26 cellular contexts compared by ENCODE assay signal in the genomic region with DNA sequence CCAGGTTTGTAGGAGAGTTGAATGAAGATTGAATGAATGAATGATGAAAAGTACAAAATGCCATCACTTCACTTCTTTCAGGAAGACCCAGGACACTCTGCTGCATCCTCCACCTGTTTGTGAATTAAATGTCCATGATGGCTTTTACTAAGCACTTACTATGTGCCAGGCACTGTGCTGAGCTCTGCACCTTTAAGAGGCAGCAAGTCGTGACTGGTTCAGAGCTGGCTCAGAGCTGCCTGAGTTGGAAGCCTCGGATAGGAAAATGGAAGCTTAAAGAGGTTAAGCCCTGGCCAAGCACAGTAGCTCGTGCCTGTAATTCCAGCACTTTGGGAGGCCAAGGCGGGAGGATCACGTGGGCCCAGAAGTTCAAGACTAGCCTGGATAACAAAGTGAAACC.
DNase-seq lines count a peak whose midpoint lies in the region; ATAC-seq and TF ChIP-seq lines count a peak whose summit lies in the region.
"Had no signal": no experiment of that assay in that cellular context is flagged by ENCODE, and none has a peak within 500 bp of the region (broad histone marks: within the 10 kb centered on the region; RNA-seq: fewer than 3 reads in every experiment).

No MANE protein-coding gene starts in this region.

- H3K9me3 Mint-ChIP-seq in activated CD4-positive, alpha-beta T cell treated with anti-CD3 and anti-CD28 coated beads for 36 hours (ENCODE audit: low read depth): no peaks in the 10 kb centered on the region
- H3K9me3 Mint-ChIP-seq: activated CD4-positive, alpha-beta T cell treated with anti-CD3 and anti-CD28 coated beads, Interleukin-2, amount 10 ng/mL, durations not matched to agents 24 days and 14 days; activated naive CD4-positive, alpha-beta T cell treated with anti-CD3 and anti-CD28 coated beads for 36 hours; T-helper 2 cell treated with Interferon-gamma antibody and Interleukin-4, amounts not matched to agents 5 μg/mL and 100 μg/mL, for 36 hours had no signal

- H3K9ac ChIP-seq in BLaER1: no peak overlapping the region

- H3K4me2 ChIP-seq in BLaER1: peak overlapping the region; percentile 68

- intact Hi-C loops in sigmoid colon (cut with DNase I): loop anchor here (5.0 kb wide), 1 partner anchor 66 kb away; no protein-coding TSS in a partner anchor
- intact Hi-C loops in activated CD4-positive, alpha-beta T cell treated with anti-CD3 and anti-CD28 coated beads for 36 hours (cut with DNase I, micrococcal nuclease): no loop called here

- H3K4me3 ChIP-seq in BLaER1 (no peak overlapping the region), gastroesophageal sphincter (no peak overlapping the region), sigmoid colon (no peak overlapping the region)
- H3K4me3 ChIP-seq: A549, heart right ventricle had no signal

- H3K36me3 ChIP-seq in BLaER1: no peaks in the 10 kb centered on the region
- H3K36me3 ChIP-seq in gastroesophageal sphincter: no peaks in the 10 kb centered on the region
- no peaks in the 10 kb centered on the region for H3K36me3 ChIP-seq in sigmoid colon
- H3K36me3 ChIP-seq: brain microvascular endothelial cell, heart right ventricle had no signal

- DNase-seq in RWPE1 (ENCODE audit: low spot score): no peak
- DNase-seq in sigmoid colon: peak; percentile 58
- no peak for DNase-seq in activated CD4-positive, alpha-beta T cell treated with anti-CD3 and anti-CD28 coated beads for 36 hours
- DNase-seq in NCI-H524 (lab: John Stamatoyannopoulos, UW): no peak
- no peak for DNase-seq in activated T-cell treated with anti-CD3 and anti-CD28 coated beads, Interleukin-2, amount 50 U/mL, for 48 hours
- DNase-seq: activated CD4-positive, alpha-beta T cell treated with anti-CD3 and anti-CD28 coated beads, Interleukin-2, amount 10 ng/mL, durations not matched to agents 24 days and 14 days; activated CD8-positive, alpha-beta memory T cell treated with anti-CD3 and anti-CD28 coated beads, Interleukin-2, amount 10 ng/mL, durations not matched to agents 7 days and 5 days; activated naive CD4-positive, alpha-beta T cell treated with anti-CD3 and anti-CD28 coated beads for 36 hours; activated T-cell treated with anti-CD3 and anti-CD28 coated beads, Interleukin-2, amount 50 U/mL, for 72 hours; brain microvascular endothelial cell; DMS53; foreskin keratinocyte; heart right ventricle; NCI-H1105 treated with DMSO at 0.1 percent for 48 hours; NCI-H2029; NCI-H69; posterior cingulate gyrus; right cardiac atrium; stimulated activated naive CD4-positive, alpha-beta T cell had no signal

- TF ChIP-seq POLR2A in gastroesophageal sphincter (IDR thresholded peaks at IDR 0.05) (no peak), sigmoid colon (IDR thresholded peaks at IDR 0.05) (no peak)

- no peaks in the 10 kb centered on the region for H4K20me1 ChIP-seq in BLaER1

- no peaks in the 10 kb centered on the region for H3K9me3 ChIP-seq in BLaER1
- H3K9me3 ChIP-seq in gastroesophageal sphincter: no peaks in the 10 kb centered on the region
- H3K9me3 ChIP-seq in sigmoid colon: no peaks in the 10 kb centered on the region
- H3K9me3 ChIP-seq: A549, heart right ventricle had no signal

- H3K4me1 Mint-ChIP-seq in activated CD4-positive, alpha-beta T cell treated with anti-CD3 and anti-CD28 coated beads for 36 hours: peaks cover 9% of the 10 kb centered on the region

- TF ChIP-seq CTCF in RWPE1 (conservative IDR thresholded peaks at IDR 0.05; ENCODE audit: low read depth): no peak
- TF ChIP-seq CTCF in gastroesophageal sphincter (IDR thresholded peaks at IDR 0.05): no peak
- TF ChIP-seq CTCF in sigmoid colon (IDR thresholded peaks at IDR 0.05): no peak

- H3K27ac ChIP-seq in BLaER1: 0 out of 2 replicates have a peak overlapping the region, but pooled peaks have one; percentile 48
- peak overlapping the region; percentile 71 for H3K27ac ChIP-seq in RWPE1
- peak overlapping the region in 3 of 4 donors; percentile 77 to 79 (median 78) for H3K27ac ChIP-seq in gastroesophageal sphincter
- H3K27ac ChIP-seq in sigmoid colon: peak overlapping the region in 3 of 4 donors; percentile 81 to 82 (median 82)
- H3K27ac ChIP-seq: epithelial cell of prostate, foreskin keratinocyte had no signal

- H3K36me3 Mint-ChIP-seq in activated CD4-positive, alpha-beta T cell treated with anti-CD3 and anti-CD28 coated beads for 36 hours (ENCODE audit: low read depth): no peaks in the 10 kb centered on the region
- H3K36me3 Mint-ChIP-seq: activated CD8-positive, alpha-beta memory T cell treated with anti-CD3 and anti-CD28 coated beads, Interleukin-2, amount 10 ng/mL, durations not matched to agents 7 days and 5 days had no signal

- no peak for ATAC-seq in gastroesophageal sphincter
- ATAC-seq in activated CD4-positive, alpha-beta T cell treated with anti-CD3 and anti-CD28 coated beads for 36 hours: no peak
- ATAC-seq in HG02571 (IDR thresholded peaks at IDR 0.05; ENCODE audit: unreplicated experiment): no peak
- ATAC-seq: activated T-cell treated with anti-CD3 and anti-CD28 coated beads, Interleukin-2, amount 50 U/mL, for 72 hours had no signal

- peaks cover 4% of the 10 kb centered on the region for H3K27me3 Mint-ChIP-seq in activated CD4-positive, alpha-beta T cell treated with anti-CD3 and anti-CD28 coated beads for 36 hours

- H3K27ac Mint-ChIP-seq in activated CD4-positive, alpha-beta T cell treated with anti-CD3 and anti-CD28 coated beads for 36 hours: no peak overlapping the region
- H3K27ac Mint-ChIP-seq: activated CD8-positive, alpha-beta memory T cell treated with anti-CD3 and anti-CD28 coated beads, Interleukin-2, amount 10 ng/mL, durations not matched to agents 7 days and 5 days; activated naive CD4-positive, alpha-beta T cell treated with anti-CD3 and anti-CD28 coated beads for 36 hours; activated T-cell treated with anti-CD3 and anti-CD28 coated beads, Interleukin-2, amount 50 U/mL, for 72 hours; T-helper 2 cell treated with Interferon-gamma antibody and Interleukin-4, amounts not matched to agents 5 μg/mL and 100 μg/mL, for 36 hours had no signal

- CTCF ChIA-PET in RWPE1 (lab: Yijun Ruan, JAX): no interaction called here
- CTCF ChIA-PET in activated CD4-positive, alpha-beta T cell treated with anti-CD3 and anti-CD28 coated beads for 36 hours (lab: Charles Lee): interaction anchor here (0.6 to 1.0 kb wide), 2 partner anchors 10 to 340 kb away, joined by 3 read pairs; no protein-coding TSS in a partner anchor

- WGBS in gastroesophageal sphincter (ENCODE audit: low coverage in 1 of 2), 2 donors: 25% methylated on average over 2 of the region's 5 CpGs; no CpG with 5 or more reads in 1 of the 2 donors
- 37 to 50% methylated on average over 5 of the region's 5 CpGs for WGBS in sigmoid colon, 2 donors

- no peak overlapping the region for H3K4me3 Mint-ChIP-seq in activated CD4-positive, alpha-beta T cell treated with anti-CD3 and anti-CD28 coated beads for 36 hours
- H3K4me3 Mint-ChIP-seq: activated CD4-positive, alpha-beta T cell treated with anti-CD3 and anti-CD28 coated beads, Interleukin-2, amount 10 ng/mL, durations not matched to agents 24 days and 14 days; activated CD8-positive, alpha-beta memory T cell treated with anti-CD3 and anti-CD28 coated beads, Interleukin-2, amount 10 ng/mL, durations not matched to agents 7 days and 5 days; activated naive CD4-positive, alpha-beta T cell treated with anti-CD3 and anti-CD28 coated beads for 36 hours; activated T-cell treated with anti-CD3 and anti-CD28 coated beads, Interleukin-2, amount 50 U/mL, for 72 hours; B cell; T-helper 2 cell treated with Interferon-gamma antibody and Interleukin-4, amounts not matched to agents 5 μg/mL and 100 μg/mL, for 36 hours had no signal

- H3K4me1 ChIP-seq in BLaER1 (peaks cover 95% of the 10 kb centered on the region), gastroesophageal sphincter (peaks cover 9 to 51% (median 31%) of the 10 kb centered on the region in 3 donors), sigmoid colon (peaks cover 3 to 45% (median 34%) of the 10 kb centered on the region in 4 donors)

- TF ChIP-seq EP300 in gastroesophageal sphincter (IDR thresholded peaks at IDR 0.05) (no peak), sigmoid colon (IDR thresholded peaks at IDR 0.05) (no peak)

- H3K27me3 ChIP-seq in BLaER1 (no peaks in the 10 kb centered on the region), gastroesophageal sphincter (no peaks in the 10 kb centered on the region), sigmoid colon (no peaks in the 10 kb centered on the region)
- H3K27me3 ChIP-seq: brain microvascular endothelial cell had no signal

- POLR2A ChIA-PET in RWPE1 (lab: Yijun Ruan, JAX; ENCODE audit: low non-redundant PET): no interaction called here
- POLR2A ChIA-PET in activated CD4-positive, alpha-beta T cell treated with anti-CD3 and anti-CD28 coated beads for 36 hours (lab: Charles Lee): no interaction called here
